Comparison of ENCODE assay signal across 1 cellular context in the genomic region with DNA sequence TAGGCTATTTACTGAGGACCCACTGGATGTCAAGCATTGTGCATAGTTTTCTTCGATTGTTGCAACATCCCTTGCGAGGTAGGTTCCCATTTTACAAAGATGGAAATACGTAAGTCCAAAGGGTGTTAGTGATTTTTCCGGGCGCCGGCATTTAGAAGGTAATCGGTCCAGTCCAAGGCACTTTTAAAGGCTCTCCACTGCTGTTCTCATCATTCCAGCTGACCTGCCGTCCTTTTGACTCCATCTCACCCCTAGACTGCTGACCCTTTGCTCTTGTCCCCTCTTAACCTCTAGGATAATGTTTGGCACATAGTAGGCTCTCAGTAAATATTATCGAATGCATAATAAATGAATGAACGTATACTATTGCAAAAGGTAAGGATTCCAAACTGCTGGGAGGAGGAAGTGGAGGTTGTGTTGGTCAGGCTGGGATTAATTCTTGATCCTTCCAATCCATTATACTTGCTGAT.
TF ChIP-seq lines count a peak whose summit lies in the region.

No MANE protein-coding gene starts in this region.

TF ChIP-seq in endothelial cell of umbilical vein, 7 proteins besides CTCF, POLR2A, EP300 and RAD21 (continued from another document):
- TF ChIP-seq MYC (IDR thresholded peaks at IDR 0.05; ENCODE audit: low read depth, low read length) = no peak
- TF ChIP-seq EZH2 (IDR thresholded peaks at IDR 0.05; ENCODE audit: borderline replicate concordance, low read depth, low read length, severe bottlenecking) = no peak
